In the genomic region with DNA sequence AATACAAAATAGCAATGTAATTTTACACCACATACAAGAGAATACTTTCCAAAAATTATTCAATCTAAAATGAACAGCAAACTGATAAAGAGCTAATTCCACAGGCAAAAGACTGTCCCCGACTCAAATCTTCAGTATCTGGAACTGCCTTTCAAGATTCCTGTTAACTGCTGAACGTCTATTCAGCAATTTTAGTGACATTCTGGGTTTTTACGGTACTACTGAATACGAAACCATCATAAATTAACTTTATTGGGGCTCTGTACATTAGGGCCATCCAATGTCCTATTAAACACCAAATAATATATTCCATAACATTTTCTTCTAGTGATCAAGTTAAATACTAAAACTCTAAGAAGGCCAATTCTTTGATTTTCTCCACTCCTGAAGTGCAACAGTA, we compare ENCODE assay signal across 1 cellular context.
TF ChIP-seq lines count a peak whose summit lies in the region.

No MANE protein-coding gene starts in this region.

TF ChIP-seq in GM23338, 12 proteins besides CTCF, POLR2A, EP300 and RAD21 (continued from another document):
- TF ChIP-seq NANOG (IDR thresholded peaks at IDR 0.05; ENCODE audit: borderline replicate concordance): no peak
- TF ChIP-seq, protein P1, sequence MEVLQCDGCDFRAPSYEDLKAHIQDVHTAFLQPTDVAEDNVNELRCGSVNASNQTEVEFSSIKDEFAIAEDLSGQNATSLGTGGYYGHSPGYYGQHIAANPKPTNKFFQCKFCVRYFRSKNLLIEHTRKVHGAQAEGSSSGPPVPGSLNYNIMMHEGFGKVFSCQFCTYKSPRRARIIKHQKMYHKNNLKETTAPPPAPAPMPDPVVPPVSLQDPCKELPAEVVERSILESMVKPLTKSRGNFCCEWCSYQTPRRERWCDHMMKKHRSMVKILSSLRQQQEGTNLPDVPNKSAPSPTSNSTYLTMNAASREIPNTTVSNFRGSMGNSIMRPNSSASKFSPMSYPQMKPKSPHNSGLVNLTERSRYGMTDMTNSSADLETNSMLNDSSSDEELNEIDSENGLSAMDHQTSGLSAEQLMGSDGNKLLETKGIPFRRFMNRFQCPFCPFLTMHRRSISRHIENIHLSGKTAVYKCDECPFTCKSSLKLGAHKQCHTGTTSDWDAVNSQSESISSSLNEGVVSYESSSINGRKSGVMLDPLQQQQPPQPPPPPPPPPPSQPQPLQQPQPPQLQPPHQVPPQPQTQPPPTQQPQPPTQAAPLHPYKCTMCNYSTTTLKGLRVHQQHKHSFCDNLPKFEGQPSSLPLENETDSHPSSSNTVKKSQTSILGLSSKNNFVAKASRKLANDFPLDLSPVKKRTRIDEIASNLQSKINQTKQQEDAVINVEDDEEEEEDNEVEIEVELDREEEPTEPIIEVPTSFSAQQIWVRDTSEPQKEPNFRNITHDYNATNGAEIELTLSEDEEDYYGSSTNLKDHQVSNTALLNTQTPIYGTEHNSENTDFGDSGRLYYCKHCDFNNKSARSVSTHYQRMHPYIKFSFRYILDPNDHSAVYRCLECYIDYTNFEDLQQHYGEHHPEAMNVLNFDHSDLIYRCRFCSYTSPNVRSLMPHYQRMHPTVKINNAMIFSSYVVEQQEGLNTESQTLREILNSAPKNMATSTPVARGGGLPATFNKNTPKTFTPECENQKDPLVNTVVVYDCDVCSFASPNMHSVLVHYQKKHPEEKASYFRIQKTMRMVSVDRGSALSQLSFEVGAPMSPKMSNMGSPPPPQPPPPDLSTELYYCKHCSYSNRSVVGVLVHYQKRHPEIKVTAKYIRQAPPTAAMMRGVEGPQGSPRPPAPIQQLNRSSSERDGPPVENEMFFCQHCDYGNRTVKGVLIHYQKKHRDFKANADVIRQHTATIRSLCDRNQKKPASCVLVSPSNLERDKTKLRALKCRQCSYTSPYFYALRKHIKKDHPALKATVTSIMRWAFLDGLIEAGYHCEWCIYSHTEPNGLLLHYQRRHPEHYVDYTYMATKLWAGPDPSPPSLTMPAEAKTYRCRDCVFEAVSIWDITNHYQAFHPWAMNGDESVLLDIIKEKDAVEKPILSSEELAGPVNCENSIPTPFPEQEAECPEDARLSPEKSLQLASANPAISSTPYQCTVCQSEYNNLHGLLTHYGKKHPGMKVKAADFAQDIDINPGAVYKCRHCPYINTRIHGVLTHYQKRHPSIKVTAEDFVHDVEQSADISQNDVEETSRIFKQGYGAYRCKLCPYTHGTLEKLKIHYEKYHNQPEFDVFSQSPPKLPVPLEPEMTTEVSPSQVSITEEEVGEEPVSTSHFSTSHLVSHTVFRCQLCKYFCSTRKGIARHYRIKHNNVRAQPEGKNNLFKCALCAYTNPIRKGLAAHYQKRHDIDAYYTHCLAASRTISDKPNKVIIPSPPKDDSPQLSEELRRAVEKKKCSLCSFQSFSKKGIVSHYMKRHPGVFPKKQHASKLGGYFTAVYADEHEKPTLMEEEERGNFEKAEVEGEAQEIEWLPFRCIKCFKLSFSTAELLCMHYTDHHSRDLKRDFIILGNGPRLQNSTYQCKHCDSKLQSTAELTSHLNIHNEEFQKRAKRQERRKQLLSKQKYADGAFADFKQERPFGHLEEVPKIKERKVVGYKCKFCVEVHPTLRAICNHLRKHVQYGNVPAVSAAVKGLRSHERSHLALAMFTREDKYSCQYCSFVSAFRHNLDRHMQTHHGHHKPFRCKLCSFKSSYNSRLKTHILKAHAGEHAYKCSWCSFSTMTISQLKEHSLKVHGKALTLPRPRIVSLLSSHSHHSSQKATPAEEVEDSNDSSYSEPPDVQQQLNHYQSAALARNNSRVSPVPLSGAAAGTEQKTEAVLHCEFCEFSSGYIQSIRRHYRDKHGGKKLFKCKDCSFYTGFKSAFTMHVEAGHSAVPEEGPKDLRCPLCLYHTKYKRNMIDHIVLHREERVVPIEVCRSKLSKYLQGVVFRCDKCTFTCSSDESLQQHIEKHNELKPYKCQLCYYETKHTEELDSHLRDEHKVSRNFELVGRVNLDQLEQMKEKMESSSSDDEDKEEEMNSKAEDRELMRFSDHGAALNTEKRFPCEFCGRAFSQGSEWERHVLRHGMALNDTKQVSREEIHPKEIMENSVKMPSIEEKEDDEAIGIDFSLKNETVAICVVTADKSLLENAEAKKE (CRISPR knock-in tag; IDR thresholded peaks at IDR 0.05): no peak
